Comparison of ENCODE assay signal across 20 cellular contexts in genomic region chr14:91985008-91985407, GRCh38. TPM values are rescaled to one million over a fixed set of nuclear protein-coding genes. Genes with fewer than 3 reads are reported as not detected.
DNase-seq lines count a peak whose midpoint lies in the region; ATAC-seq and TF ChIP-seq lines count a peak whose summit lies in the region.
"Had no signal": no experiment of that assay in that cellular context is flagged by ENCODE, and none has a peak within 500 bp of the region (broad histone marks: within the 10 kb centered on the region; RNA-seq: fewer than 3 reads in every experiment).

No MANE protein-coding gene starts in this region.

- peak; percentile 66 for DNase-seq in EL
- peak; percentile 22 to 81 for DNase-seq in fibroblast of lung (ENCODE audit: low read depth in 2 of 2)
- no peak for DNase-seq in osteocyte (ENCODE audit: extremely low spot score, unreplicated experiment)
- DNase-seq in GM13976 (ENCODE audit: low spot score): no peak
- DNase-seq in NCI-H1417 (lab: John Stamatoyannopoulos, UW): no peak
- no peak for DNase-seq in effector CD8-positive, alpha-beta T cell (lab: John Stamatoyannopoulos, UW)
- DNase-seq: activated CD4-positive, alpha-beta T cell treated with anti-CD3 and anti-CD28 coated beads for 4 hours; activated T-cell treated with anti-CD3 and anti-CD28 coated beads, Interleukin-2, amount 50 U/mL, for 4 hours; adrenal gland; dorsolateral prefrontal cortex; islet precursor cell; NCI-H1417 treated with DMSO at 0.1 percent for 48 hours; NCI-H510A treated with DMSO at 0.1 percent for 48 hours; RPMI8226; transverse colon had no signal

- in situ Hi-C loops in GM13976 (cut with MboI; ENCODE audit: low sequenced_read_pairs, unreplicated experiment): no loop called here

- ATAC-seq in SK-N-SH treated with all-trans-retinoic acid at 6 μM for 48 hours (peak; percentile 91), HG02885 (IDR thresholded peaks at IDR 0.05; ENCODE audit: poor library complexity, unreplicated experiment) (no peak)
- ATAC-seq: activated T-cell treated with anti-CD3 and anti-CD28 coated beads, Interleukin-2, amount 50 U/mL, for 4 hours; gastroesophageal sphincter; K562 had no signal

- H3K36me3 Mint-ChIP-seq in osteocyte (ENCODE audit: unreplicated experiment): peaks cover 64% of the 10 kb centered on the region

- no peaks in the 10 kb centered on the region for H3K79me2 ChIP-seq in fibroblast of lung (ENCODE audit: control insufficient read depth, insufficient read depth, low read length)

- H3K9ac ChIP-seq in fibroblast of lung (ENCODE audit: insufficient read depth, low read length): no peak overlapping the region

- no peak overlapping the region for H3K4me3 ChIP-seq in fibroblast of lung (replicated peaks in 1 of 4; ENCODE audit: control extremely low read depth in 1 of 4, insufficient read depth in 1 of 4, low read depth in 3 of 4, low read length in 4 of 4)
- H3K4me3 ChIP-seq: adrenal gland, dorsolateral prefrontal cortex, gastroesophageal sphincter, K562, transverse colon had no signal

- H3K4me1 Mint-ChIP-seq in osteocyte (ENCODE audit: unreplicated experiment): peaks cover 39% of the 10 kb centered on the region

- no peak overlapping the region for H3K4me3 Mint-ChIP-seq in osteocyte (ENCODE audit: unreplicated experiment)
- H3K4me3 Mint-ChIP-seq: activated T-cell treated with anti-CD3 and anti-CD28 coated beads, Interleukin-2, amount 50 U/mL, for 4 hours; T-helper 1 cell treated with Interleukin-12 subunit alpha and Interleukin-12 subunit beta and Interleukin-4 antibody, amounts not matched to agents 30 μg/mL and 1 μg/mL, for 36 hours had no signal

- H3K4me1 ChIP-seq in fibroblast of lung (ENCODE audit: control insufficient read depth, extremely low read depth, insufficient read depth, low read length): no peaks in the 10 kb centered on the region

- no peaks in the 10 kb centered on the region for H3K9me3 ChIP-seq in fibroblast of lung (ENCODE audit: control insufficient read depth, insufficient read depth, low read depth, low read length)
- H3K9me3 ChIP-seq: adrenal gland, gastroesophageal sphincter, transverse colon had no signal

- H3K27ac ChIP-seq in fibroblast of lung (ENCODE audit: insufficient read depth, low read length): no peak overlapping the region
- H3K27ac ChIP-seq: dorsolateral prefrontal cortex had no signal

- no peak overlapping the region for H2AFZ ChIP-seq in fibroblast of lung (ENCODE audit: low read length)

- H3K27me3 Mint-ChIP-seq in osteocyte (ENCODE audit: unreplicated experiment): no peaks in the 10 kb centered on the region

- H3K27ac Mint-ChIP-seq in osteocyte (ENCODE audit: unreplicated experiment): peak overlapping the region; percentile 19
- H3K27ac Mint-ChIP-seq: T-helper 1 cell treated with Interleukin-12 subunit alpha and Interleukin-12 subunit beta and Interleukin-4 antibody, amounts not matched to agents 30 μg/mL and 1 μg/mL, for 36 hours had no signal

- peaks cover 6% of the 10 kb centered on the region for H3K36me3 ChIP-seq in fibroblast of lung (ENCODE audit: control insufficient read depth, insufficient read depth, low read length)

- no peak overlapping the region for H3K4me2 ChIP-seq in fibroblast of lung (ENCODE audit: extremely low read depth, insufficient read depth, low read length)

- TF ChIP-seq CTCF in fibroblast of lung (conservative IDR thresholded peaks at IDR 0.05 in 1 of 2, IDR thresholded peaks at IDR 0.05 in 1 of 2; ENCODE audit: low read depth in 1 of 2, low read length in 2 of 2) (no peak), osteocyte (IDR thresholded peaks at IDR 0.05) (no peak), GM13976 (IDR thresholded peaks at IDR 0.05; ENCODE audit: borderline replicate concordance, control extremely low read depth, extremely low read depth, insufficient read depth, missing control alignments) (no peak)

- H4K20me1 ChIP-seq in fibroblast of lung (ENCODE audit: control insufficient read depth, extremely low read depth, insufficient read depth, low read length): no peaks in the 10 kb centered on the region

- H3K27me3 ChIP-seq in fibroblast of lung (ENCODE audit: control insufficient read depth, insufficient read depth, low read length): no peaks in the 10 kb centered on the region
- H3K27me3 ChIP-seq: adrenal gland, dorsolateral prefrontal cortex, gastroesophageal sphincter, transverse colon had no signal

- H3K9me3 Mint-ChIP-seq in osteocyte (ENCODE audit: unreplicated experiment): no peaks in the 10 kb centered on the region
- H3K9me3 Mint-ChIP-seq: activated T-cell treated with anti-CD3 and anti-CD28 coated beads, Interleukin-2, amount 50 U/mL, for 4 hours; T-helper 1 cell treated with Interleukin-12 subunit alpha and Interleukin-12 subunit beta and Interleukin-4 antibody, amounts not matched to agents 30 μg/mL and 1 μg/mL, for 36 hours had no signal

TF ChIP-seq in SK-N-SH treated with all-trans-retinoic acid at 6 μM for 48 hours, 23 proteins besides CTCF, POLR2A, EP300 and RAD21:
- TF ChIP-seq SNAI2 (CRISPR knock-in tag; IDR thresholded peaks at IDR 0.05) (no peak), OSR1 (CRISPR knock-in tag; IDR thresholded peaks at IDR 0.05) (0 out of 2 replicates have a peak, but pooled peaks have one; percentile 22), ISL1 (CRISPR knock-in tag; IDR thresholded peaks at IDR 0.05) (peak; percentile 87), CREB5 (CRISPR knock-in tag; IDR thresholded peaks at IDR 0.05; ENCODE audit: low read depth) (no peak), RARB (CRISPR knock-in tag; IDR thresholded peaks at IDR 0.05) (peak; percentile 45; the same call in 1 of the 2 replicates), ZFP3 (CRISPR knock-in tag; IDR thresholded peaks at IDR 0.05) (no peak), ZC3H10 (CRISPR knock-in tag; IDR thresholded peaks at IDR 0.05) (0 out of 2 replicates have a peak, but pooled peaks have one; percentile 68), PATZ1 (CRISPR knock-in tag; IDR thresholded peaks at IDR 0.05; ENCODE audit: borderline replicate concordance) (peak; percentile 76; the same call in 1 of the 2 replicates), ZNF8 (CRISPR knock-in tag; IDR thresholded peaks at IDR 0.05) (no peak), TOX (CRISPR knock-in tag; IDR thresholded peaks at IDR 0.05; ENCODE audit: borderline replicate concordance) (peak; percentile 74; the same call in 1 of the 2 replicates), TSHZ2 (CRISPR knock-in tag; IDR thresholded peaks at IDR 0.05) (no peak)

RNA-seq across cellular contexts. Expression of gene FBLN5, which starts 37.5 kb away (rescaled TPM):
- total RNA-seq in fibroblast of lung (13.4 and 33.4 TPM in 2 replicates), osteocyte (98.7 and 101 TPM in 2 replicates)
- polyA plus RNA-seq in fibroblast of lung: 47.5 and 50.4 TPM in 2 replicates
- polyA plus RNA-seq in fibroblast of lung (2012): 188 and 196 TPM in 2 replicates
- polyA minus RNA-seq in fibroblast of lung (ENCODE audit: low replicate concordance): 198 and 257 TPM in 2 replicates

RNA-seq across cellular contexts. Expression of gene TRIP11, which starts 54.9 kb away (rescaled TPM):
- 26.5 and 50.4 TPM in 2 replicates for total RNA-seq in fibroblast of lung
- 20.6 and 28.6 TPM in 2 replicates for polyA plus RNA-seq in fibroblast of lung
- polyA plus RNA-seq in fibroblast of lung (2012): 17.5 and 26.5 TPM in 2 replicates
- 19.0 and 75.4 TPM in 2 replicates for polyA minus RNA-seq in fibroblast of lung (ENCODE audit: low replicate concordance)
- total RNA-seq in osteocyte: 74.8 and 75.1 TPM in 2 replicates

Comparison
In these comparisons a context has a peak if more than half of its experiments do, and no peak if none do; other contexts are left out.
1. DNase-seq: peak in EL (single experiment) and fibroblast of lung (2 of 2); none in osteocyte (single experiment), GM13976 (single experiment), NCI-H1417 (0 of 3) and effector CD8-positive, alpha-beta T cell (single experiment).